Comparison of ENCODE assay signal across 24 cellular contexts in genomic region chr4:43360296-43360695, GRCh38.
"Had no signal": no experiment of that assay in that cellular context is flagged by ENCODE, and none has a peak within 500 bp of the region (broad histone marks: within the 10 kb centered on the region; RNA-seq: fewer than 3 reads in every experiment).

No MANE protein-coding gene starts in this region.

- H3K27me3 ChIP-seq: brain microvascular endothelial cell, MG63 had no signal

- H3K27ac ChIP-seq: brain microvascular endothelial cell had no signal

- H3K36me3 ChIP-seq: brain microvascular endothelial cell, MG63 had no signal

- H3K9me3 ChIP-seq: MG63 had no signal

- DNase-seq: activated CD4-positive, alpha-beta memory T cell treated with anti-CD3 and anti-CD28 coated beads, Interleukin-2, amount 10 ng/mL, durations not matched to agents 7 days and 5 days; activated CD4-positive, alpha-beta T cell treated with anti-CD3 and anti-CD28 coated beads for 36 hours; activated CD4-positive, alpha-beta T cell treated with anti-CD3 and anti-CD28 coated beads, Interleukin-2, amount 50 U/mL, for 1 hour; activated CD4-positive, CD25-positive, alpha-beta regulatory T cell; activated gamma-delta T cell; activated naive CD4-positive, alpha-beta T cell treated with anti-CD3 and anti-CD28 coated beads for 36 hours; activated T-cell treated with anti-CD3 and anti-CD28 coated beads for 4 hours; activated T-cell treated with anti-CD3 and anti-CD28 coated beads, Interleukin-2, amount 50 U/mL, for 48 hours; amygdala; brain microvascular endothelial cell; cerebellar nuclear complex; MG63; MV-4-11; NCI-H1092 treated with DMSO at 0.1 percent for 48 hours; NCI-H1417 treated with DMSO at 0.1 percent for 48 hours; NCI-H187; NCI-H2081; NCI-H524; NK-92 treated with Interleukin-12 subunit alpha and Interleukin-12 subunit beta, amount 100 ng/mL, for 24 hours; OCI-M1; SHP77 treated with DMSO at 0.1 percent for 48 hours had no signal

- FAIRE-seq: astrocyte, RCC 7860 had no signal

- ATAC-seq: activated CD4-positive, alpha-beta T cell treated with anti-CD3 and anti-CD28 coated beads for 36 hours; activated T-helper 17 cell treated with anti-CD3 and anti-CD28 coated beads, Interleukin-2, amount 50 U/mL, for 72 hours had no signal

- H3K4me3 ChIP-seq: MG63 had no signal
